Comparison of ENCODE assay signal across 21 cellular contexts in genomic region chr17:71458322-71458721, GRCh38.
"Had no signal": no experiment of that assay in that cellular context is flagged by ENCODE, and none has a peak within 500 bp of the region (broad histone marks: within the 10 kb centered on the region; RNA-seq: fewer than 3 reads in every experiment).

No MANE protein-coding gene starts in this region.

- H3K27ac ChIP-seq: body of pancreas, left lung, sigmoid colon, thyroid gland, upper lobe of right lung had no signal

- ATAC-seq: activated T-cell treated with anti-CD3 and anti-CD28 coated beads, Interleukin-2, amount 50 U/mL, for 72 hours; body of pancreas; left lung; natural killer cell; stimulated activated naive CD8-positive, alpha-beta T cell treated with anti-CD3 and anti-CD28 coated beads, Interleukin-15, Interleukin-2, amounts not matched to agents 100 U/mL and 50 U/mL, for 24 hours; upper lobe of right lung had no signal

- H3K9me3 ChIP-seq: body of pancreas, left lung, sigmoid colon, thyroid gland, upper lobe of right lung had no signal

- H3K36me3 ChIP-seq: left lung, sigmoid colon, thyroid gland, upper lobe of right lung had no signal

- H3K4me1 Mint-ChIP-seq: activated CD4-positive, alpha-beta memory T cell treated with anti-CD3 and anti-CD28 coated beads, Interleukin-2, amount 10 ng/mL, durations not matched to agents 7 days and 5 days; activated naive CD4-positive, alpha-beta T cell treated with anti-CD3 and anti-CD28 coated beads, Interleukin-2, amount 50 U/mL, for 24 hours; natural killer cell had no signal

- H3K4me3 Mint-ChIP-seq: activated CD4-positive, alpha-beta memory T cell treated with anti-CD3 and anti-CD28 coated beads, Interleukin-2, amount 10 ng/mL, durations not matched to agents 7 days and 5 days; activated naive CD4-positive, alpha-beta T cell treated with anti-CD3 and anti-CD28 coated beads, Interleukin-2, amount 50 U/mL, for 24 hours; activated T-cell treated with anti-CD3 and anti-CD28 coated beads, Interleukin-2, amount 50 U/mL, for 72 hours; natural killer cell; T-helper 1 cell treated with Interleukin-12 subunit alpha and Interleukin-12 subunit beta and Interleukin-4 antibody, amounts not matched to agents 30 μg/mL and 1 μg/mL, for 36 hours had no signal

- H3K27me3 ChIP-seq: body of pancreas, left lung, sigmoid colon, upper lobe of right lung had no signal

- H3K36me3 Mint-ChIP-seq: activated naive CD4-positive, alpha-beta T cell treated with anti-CD3 and anti-CD28 coated beads, Interleukin-2, amount 50 U/mL, for 24 hours; natural killer cell had no signal

- H3K27me3 Mint-ChIP-seq: activated CD4-positive, alpha-beta memory T cell treated with anti-CD3 and anti-CD28 coated beads, Interleukin-2, amount 10 ng/mL, durations not matched to agents 7 days and 5 days had no signal

- DNase-seq: activated CD4-positive, alpha-beta memory T cell treated with anti-CD3 and anti-CD28 coated beads, Interleukin-2, amount 10 ng/mL, durations not matched to agents 7 days and 5 days; activated CD4-positive, alpha-beta T cell treated with anti-CD3 and anti-CD28 coated beads for 48 hours; activated CD4-positive, CD25-positive, alpha-beta regulatory T cell; activated effector memory CD4-positive, alpha-beta T cell treated with Interleukin-2 at 50 U/mL for 16 hours; activated T-cell treated with anti-CD3 and anti-CD28 coated beads, Interleukin-2, amount 50 U/mL, for 72 hours; anterior cingulate cortex; body of pancreas; central memory CD4-positive, alpha-beta T cell; effector memory CD4-positive, alpha-beta T cell; left lung; natural killer cell; retina; sigmoid colon; stimulated activated CD4-positive, alpha-beta T cell treated with anti-CD3 and anti-CD28 coated beads, Interleukin-4, amount 100 ng/mL, for 1 hour; stimulated activated naive CD8-positive, alpha-beta T cell treated with anti-CD3 and anti-CD28 coated beads, Interleukin-15, Interleukin-2, amounts not matched to agents 100 U/mL and 50 U/mL, for 24 hours; thyroid gland; upper lobe of right lung had no signal

- H3K27ac Mint-ChIP-seq: activated CD4-positive, alpha-beta memory T cell treated with anti-CD3 and anti-CD28 coated beads, Interleukin-2, amount 10 ng/mL, durations not matched to agents 7 days and 5 days; activated naive CD4-positive, alpha-beta T cell treated with anti-CD3 and anti-CD28 coated beads, Interleukin-2, amount 50 U/mL, for 24 hours; activated T-cell treated with anti-CD3 and anti-CD28 coated beads, Interleukin-2, amount 50 U/mL, for 72 hours; natural killer cell; progenitor cell of endocrine pancreas; T-helper 1 cell treated with Interleukin-12 subunit alpha and Interleukin-12 subunit beta and Interleukin-4 antibody, amounts not matched to agents 30 μg/mL and 1 μg/mL, for 36 hours had no signal

- H3K4me3 ChIP-seq: body of pancreas, left lung, lung, sigmoid colon, thyroid gland, upper lobe of right lung had no signal

- H3K4me1 ChIP-seq: body of pancreas, left lung, sigmoid colon, thyroid gland, upper lobe of right lung had no signal
